In the genomic region with DNA sequence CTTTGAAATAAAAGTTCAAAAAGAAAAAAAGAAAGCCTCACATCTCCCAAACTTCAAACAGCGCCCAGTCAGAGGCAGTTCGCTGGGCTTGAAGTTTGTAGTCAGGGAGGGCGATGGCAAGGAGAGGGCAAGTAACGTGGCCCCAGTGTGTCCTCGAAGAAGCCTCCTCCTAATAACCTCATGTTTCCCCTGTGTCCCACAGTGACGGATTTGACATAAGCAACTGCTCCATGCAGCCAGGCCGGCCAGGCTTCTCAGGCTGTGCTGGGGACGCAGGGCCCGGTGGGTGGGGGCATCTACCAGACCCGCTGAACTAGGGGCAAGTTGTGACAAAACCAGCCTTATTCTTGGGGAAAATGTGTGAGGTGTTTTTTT, we compare ENCODE assay signal across 12 cellular contexts.
DNase-seq lines count a peak whose midpoint lies in the region; ATAC-seq and TF ChIP-seq lines count a peak whose summit lies in the region.
"Had no signal": no experiment of that assay in that cellular context is flagged by ENCODE, and none has a peak within 500 bp of the region (broad histone marks: within the 10 kb centered on the region; RNA-seq: fewer than 3 reads in every experiment).

No MANE protein-coding gene starts in this region.

- no peaks in the 10 kb centered on the region for H3K27me3 ChIP-seq in BLaER1 treated with 17β-estradiol and CSF1 and Interleukin-3, amounts not matched to agents 10 nM and 100 nM
- no peaks in the 10 kb centered on the region for H3K27me3 ChIP-seq in suprapubic skin

- H3K4me1 ChIP-seq in BLaER1 treated with 17β-estradiol and CSF1 and Interleukin-3, amounts not matched to agents 10 nM and 100 nM = peaks cover 31 to 47% (median 45%) of the 10 kb centered on the region in 10 experiments
- H3K4me1 ChIP-seq in suprapubic skin = peaks cover 18% of the 10 kb centered on the region

- no peaks in the 10 kb centered on the region for H3K36me3 ChIP-seq in BLaER1 treated with 17β-estradiol and CSF1 and Interleukin-3, amounts not matched to agents 10 nM and 100 nM
- no peaks in the 10 kb centered on the region for H3K36me3 ChIP-seq in suprapubic skin

- H3K9ac ChIP-seq in BLaER1 treated with 17β-estradiol and CSF1 and Interleukin-3, amounts not matched to agents 10 nM and 100 nM = peak overlapping the region; percentile 70 to 87 (median 79); a peak in 21 of 22 replicates

- no peak for ATAC-seq in HG02588 (IDR thresholded peaks at IDR 0.05; ENCODE audit: unreplicated experiment)
- ATAC-seq in HG03135 (IDR thresholded peaks at IDR 0.05; ENCODE audit: unreplicated experiment) = no peak
- no peak for ATAC-seq in SK-N-SH treated with all-trans-retinoic acid at 6 μM for 48 hours

- H4K20me1 ChIP-seq in BLaER1 treated with 17β-estradiol and CSF1 and Interleukin-3, amounts not matched to agents 10 nM and 100 nM = no peaks in the 10 kb centered on the region

- peak; percentile 51 to 56 for DNase-seq in activated T-cell treated with anti-CD3 and anti-CD28 coated beads, Interleukin-2, amount 50 U/mL, for 48 hours
- DNase-seq in iPS-NIHi11 (ENCODE audit: low spot score) (peak; percentile 32), progenitor cell of endocrine pancreas (ENCODE audit: low spot score, unreplicated experiment) (no peak), suprapubic skin (ENCODE audit: low spot score in 2 of 2) (no peak)
- DNase-seq: GOT3, OCI-M1, T-helper 1 cell had no signal

- TF ChIP-seq POLR2A in suprapubic skin (IDR thresholded peaks at IDR 0.05) = no peak

- H3K27ac Mint-ChIP-seq in progenitor cell of endocrine pancreas = peak overlapping the region; percentile 95
- H3K27ac Mint-ChIP-seq: B cell had no signal

- TF ChIP-seq EP300 in suprapubic skin (IDR thresholded peaks at IDR 0.05) = no peak

- peaks cover 4 to 15% (median 10%) of the 10 kb centered on the region in 11 experiments; a peak in 15 of 22 replicates for H3K9me3 ChIP-seq in BLaER1 treated with 17β-estradiol and CSF1 and Interleukin-3, amounts not matched to agents 10 nM and 100 nM (replicated peaks in 1 of 11)
- H3K9me3 ChIP-seq in suprapubic skin = no peaks in the 10 kb centered on the region

- H3K36me3 Mint-ChIP-seq in progenitor cell of endocrine pancreas (ENCODE audit: insufficient read depth) = no peaks in the 10 kb centered on the region

- WGBS in suprapubic skin = 64% methylated on average over 10 of the region's 10 CpGs

- H3K4me2 ChIP-seq in BLaER1 treated with 17β-estradiol and CSF1 and Interleukin-3, amounts not matched to agents 10 nM and 100 nM = peak overlapping the region; percentile 80 to 97 (median 90)

- H3K27ac ChIP-seq in BLaER1 treated with 17β-estradiol and CSF1 and Interleukin-3, amounts not matched to agents 10 nM and 100 nM = peak overlapping the region in 10 of 11 experiments; percentile 77 to 95 (median 87); a peak in 20 of 22 replicates
- H3K27ac ChIP-seq in suprapubic skin = no peak overlapping the region

- H3K4me3 Mint-ChIP-seq in progenitor cell of endocrine pancreas (ENCODE audit: low read depth) = no peak overlapping the region
- H3K4me3 Mint-ChIP-seq: B cell had no signal

- H3K9me3 Mint-ChIP-seq in progenitor cell of endocrine pancreas (ENCODE audit: low read depth) = no peaks in the 10 kb centered on the region

- TF ChIP-seq CTCF in progenitor cell of endocrine pancreas (IDR thresholded peaks at IDR 0.05; ENCODE audit: unreplicated experiment) (no peak), suprapubic skin (IDR thresholded peaks at IDR 0.05) (no peak)

- H3K4me1 Mint-ChIP-seq in progenitor cell of endocrine pancreas (ENCODE audit: low read depth) = peaks cover 19% of the 10 kb centered on the region
- H3K4me1 Mint-ChIP-seq: B cell had no signal

- peaks cover 43% of the 10 kb centered on the region for H3K27me3 Mint-ChIP-seq in progenitor cell of endocrine pancreas

- H3K4me3 ChIP-seq in BLaER1 treated with 17β-estradiol and CSF1 and Interleukin-3, amounts not matched to agents 10 nM and 100 nM = peak overlapping the region in 1 of 10 experiments; percentile 29; a peak in 1 of 20 replicates
- no peak overlapping the region for H3K4me3 ChIP-seq in suprapubic skin

TF ChIP-seq in SK-N-SH treated with all-trans-retinoic acid at 6 μM for 48 hours, 23 proteins besides CTCF, POLR2A, EP300 and RAD21:
- TF ChIP-seq SNAI2 (CRISPR knock-in tag; IDR thresholded peaks at IDR 0.05) (no peak), ZNF565 (CRISPR knock-in tag; conservative IDR thresholded peaks at IDR 0.05; ENCODE audit: low read depth) (no peak), ARNTL (CRISPR knock-in tag; IDR thresholded peaks at IDR 0.05; ENCODE audit: borderline replicate concordance, low read depth) (no peak), ISL1 (CRISPR knock-in tag; IDR thresholded peaks at IDR 0.05) (no peak), PATZ1 (CRISPR knock-in tag; IDR thresholded peaks at IDR 0.05; ENCODE audit: borderline replicate concordance) (no peak), ESRRG (CRISPR knock-in tag; IDR thresholded peaks at IDR 0.05) (no peak), TCF4 (CRISPR knock-in tag; IDR thresholded peaks at IDR 0.05; ENCODE audit: borderline replicate concordance) (no peak), RARB (CRISPR knock-in tag; IDR thresholded peaks at IDR 0.05) (no peak), ZFP30 (CRISPR knock-in tag; IDR thresholded peaks at IDR 0.05) (no peak), ZNF70 (CRISPR knock-in tag; IDR thresholded peaks at IDR 0.05) (no peak)
- TF ChIP-seq, protein P1, sequence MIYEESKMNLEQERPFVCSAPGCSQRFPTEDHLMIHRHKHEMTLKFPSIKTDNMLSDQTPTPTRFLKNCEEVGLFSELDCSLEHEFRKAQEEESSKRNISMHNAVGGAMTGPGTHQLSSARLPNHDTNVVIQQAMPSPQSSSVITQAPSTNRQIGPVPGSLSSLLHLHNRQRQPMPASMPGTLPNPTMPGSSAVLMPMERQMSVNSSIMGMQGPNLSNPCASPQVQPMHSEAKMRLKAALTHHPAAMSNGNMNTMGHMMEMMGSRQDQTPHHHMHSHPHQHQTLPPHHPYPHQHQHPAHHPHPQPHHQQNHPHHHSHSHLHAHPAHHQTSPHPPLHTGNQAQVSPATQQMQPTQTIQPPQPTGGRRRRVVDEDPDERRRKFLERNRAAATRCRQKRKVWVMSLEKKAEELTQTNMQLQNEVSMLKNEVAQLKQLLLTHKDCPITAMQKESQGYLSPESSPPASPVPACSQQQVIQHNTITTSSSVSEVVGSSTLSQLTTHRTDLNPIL (CRISPR knock-in tag; IDR thresholded peaks at IDR 0.05; ENCODE audit: low read depth) = no peak
- TF ChIP-seq, protein P2, sequence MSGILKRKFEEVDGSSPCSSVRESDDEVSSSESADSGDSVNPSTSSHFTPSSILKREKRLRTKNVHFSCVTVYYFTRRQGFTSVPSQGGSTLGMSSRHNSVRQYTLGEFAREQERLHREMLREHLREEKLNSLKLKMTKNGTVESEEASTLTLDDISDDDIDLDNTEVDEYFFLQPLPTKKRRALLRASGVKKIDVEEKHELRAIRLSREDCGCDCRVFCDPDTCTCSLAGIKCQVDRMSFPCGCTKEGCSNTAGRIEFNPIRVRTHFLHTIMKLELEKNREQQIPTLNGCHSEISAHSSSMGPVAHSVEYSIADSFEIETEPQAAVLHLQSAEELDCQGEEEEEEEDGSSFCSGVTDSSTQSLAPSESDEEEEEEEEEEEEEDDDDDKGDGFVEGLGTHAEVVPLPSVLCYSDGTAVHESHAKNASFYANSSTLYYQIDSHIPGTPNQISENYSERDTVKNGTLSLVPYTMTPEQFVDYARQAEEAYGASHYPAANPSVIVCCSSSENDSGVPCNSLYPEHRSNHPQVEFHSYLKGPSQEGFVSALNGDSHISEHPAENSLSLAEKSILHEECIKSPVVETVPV (CRISPR knock-in tag; IDR thresholded peaks at IDR 0.05) = no peak

Comparison
In these comparisons a context has a peak if more than half of its experiments do, and no peak if none do; other contexts are left out.
1. DNase-seq: peak in activated T-cell treated with anti-CD3 and anti-CD28 coated beads, Interleukin-2, amount 50 U/mL, for 48 hours (2 of 2) and iPS-NIHi11 (single experiment); none in progenitor cell of endocrine pancreas (single experiment) and suprapubic skin (0 of 2).